8 cellular contexts compared by ENCODE assay signal in the genomic region with DNA sequence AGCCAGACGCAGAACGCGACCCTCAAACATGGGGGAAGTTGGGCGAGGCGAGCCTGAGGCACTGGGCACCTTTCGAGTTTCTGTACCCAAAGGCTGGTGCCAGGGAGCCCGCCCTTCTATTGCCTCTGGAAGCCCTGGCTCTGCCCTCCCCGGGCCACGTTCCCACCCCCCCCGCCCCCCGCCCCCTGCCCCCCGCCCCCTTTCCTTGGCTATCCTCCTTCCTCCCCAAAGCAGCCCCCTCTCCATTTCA. TPM values are rescaled to one million over a fixed set of nuclear protein-coding genes. Genes with fewer than 3 reads are reported as not detected.
DNase-seq lines count a peak whose midpoint lies in the region; ATAC-seq and TF ChIP-seq lines count a peak whose summit lies in the region.

No MANE protein-coding gene starts in this region.

- peaks cover 7% of the 10 kb centered on the region for H3K79me1 ChIP-seq in mesenchymal stem cell (replicated peaks; ENCODE audit: low read length, poor library complexity, severe bottlenecking)

- in situ Hi-C loops in brain microvascular endothelial cell (cut with HindIII; ENCODE audit: low pct_ligation_motif_present, low sequenced_read_pairs) = no loop called here

- peak overlapping the region; percentile 73 for H2BK15ac ChIP-seq in mesenchymal stem cell (ENCODE audit: low read depth, poor library complexity, severe bottlenecking)

- H3K27me3 ChIP-seq in brain microvascular endothelial cell (replicated peaks) (no peaks in the 10 kb centered on the region), mesenchymal stem cell (ENCODE audit: control insufficient read depth in 1 of 2, insufficient read depth in 1 of 2, low read length in 2 of 2) (no peaks in the 10 kb centered on the region), upper lobe of right lung (no peaks in the 10 kb centered on the region)

- peak overlapping the region; percentile 29 for H3K27ac ChIP-seq in brain microvascular endothelial cell
- peak overlapping the region; percentile 97 for H3K27ac ChIP-seq in mesenchymal stem cell (ENCODE audit: low read length, poor library complexity, severe bottlenecking)
- H3K27ac ChIP-seq in upper lobe of right lung = peak overlapping the region; percentile 90

- H3K18ac ChIP-seq in mesenchymal stem cell (ENCODE audit: low read depth in 1 of 2, low read length in 2 of 2) = peak overlapping the region; percentile 1 to 88

- H3K9me3 ChIP-seq in mesenchymal stem cell (ENCODE audit: control insufficient read depth, low read length) (no peaks in the 10 kb centered on the region), upper lobe of right lung (no peaks in the 10 kb centered on the region)

- H2BK120ac ChIP-seq in mesenchymal stem cell (ENCODE audit: low read depth, low read length) = peak overlapping the region; percentile 23

- 8% methylated on average over 2 of the region's 12 CpGs for WGBS in mesenchymal stem cell

- no peak overlapping the region for H2AK5ac ChIP-seq in mesenchymal stem cell (ENCODE audit: low read length, severe bottlenecking)

- peak overlapping the region; percentile 94 for H4K8ac ChIP-seq in mesenchymal stem cell (ENCODE audit: low read length)

- H3K14ac ChIP-seq in mesenchymal stem cell (ENCODE audit: low read length in 2 of 2) = no peak overlapping the region

- intact Hi-C loops in upper lobe of right lung (cut with DNase I) = no loop called here

- H4K91ac ChIP-seq in mesenchymal stem cell (ENCODE audit: low read length) = peak overlapping the region; percentile 77

- peaks cover 30% of the 10 kb centered on the region for H3K4me1 ChIP-seq in mesenchymal stem cell (ENCODE audit: control insufficient read depth, insufficient read depth, low read depth, low read length)
- peaks cover 33% of the 10 kb centered on the region for H3K4me1 ChIP-seq in upper lobe of right lung

- H3K36me3 ChIP-seq in brain microvascular endothelial cell (replicated peaks) (no peaks in the 10 kb centered on the region), mesenchymal stem cell (ENCODE audit: control insufficient read depth in 1 of 2, insufficient read depth in 2 of 2, low read depth in 1 of 2, low read length in 2 of 2) (no peaks in the 10 kb centered on the region), upper lobe of right lung (no peaks in the 10 kb centered on the region)

- no peak overlapping the region for H2AFZ ChIP-seq in mesenchymal stem cell (ENCODE audit: low read depth, low read length)

- H2BK5ac ChIP-seq in mesenchymal stem cell (ENCODE audit: low read depth, low read length, poor library complexity, severe bottlenecking) = no peak overlapping the region

- H3K9ac ChIP-seq in mesenchymal stem cell (ENCODE audit: low read length) = peak overlapping the region; percentile 88

- TF ChIP-seq CTCF in brain microvascular endothelial cell (IDR thresholded peaks at IDR 0.05; ENCODE audit: low read depth, low read length, missing control alignments) (no peak), upper lobe of right lung (IDR thresholded peaks at IDR 0.05) (no peak)

- H3K4me2 ChIP-seq in mesenchymal stem cell (ENCODE audit: low read length, poor library complexity, severe bottlenecking) = peak overlapping the region; percentile 95

- peak overlapping the region; percentile 68 for H3K4me3 ChIP-seq in brain microvascular endothelial cell (ENCODE audit: low read depth, low read length)
- peak overlapping the region; percentile 74 to 87 for H3K4me3 ChIP-seq in mesenchymal stem cell (ENCODE audit: insufficient read depth in 1 of 2, low read depth in 1 of 2, low read length in 2 of 2)
- peak overlapping the region; percentile 88 for H3K4me3 ChIP-seq in upper lobe of right lung

- DNase-seq in stimulated activated CD4-positive, alpha-beta T cell treated with anti-CD3 and anti-CD28 coated beads, Interleukin-15, amount 100 ng/mL, for 24 hours = peak; percentile 63
- no peak for DNase-seq in stimulated activated CD4-positive, alpha-beta T cell treated with anti-CD3 and anti-CD28 coated beads, Interleukin-4, amount 100 ng/mL, for 1 hour
- DNase-seq in brain microvascular endothelial cell = no peak
- DNase-seq in mesenchymal stem cell = no peak
- DNase-seq in upper lobe of right lung = no peak
- DNase-seq in NCI-H187 (lab: John Stamatoyannopoulos, UW) = no peak
- no peak for DNase-seq in ecto neural progenitor cell (ENCODE audit: low spot score)
- no peak for DNase-seq in germinal center (ENCODE audit: low spot score)

- peak overlapping the region in 1 of 2 experiments; percentile 97 for H2BK12ac ChIP-seq in mesenchymal stem cell (ENCODE audit: low read length in 2 of 2)

- no peak for ATAC-seq in upper lobe of right lung

- peak overlapping the region in 1 of 2 experiments; percentile 75 for H3K23ac ChIP-seq in mesenchymal stem cell (ENCODE audit: low read length in 2 of 2)

- peak overlapping the region in 1 of 2 experiments; percentile 92 for H3K4ac ChIP-seq in mesenchymal stem cell (ENCODE audit: low read depth in 1 of 2, low read length in 2 of 2)

RNA-seq across cellular contexts. Expression of gene ZBTB7B, which starts 2.2 kb away (rescaled TPM):
- polyA plus RNA-seq in mesenchymal stem cell (2013, experiment 1 of 2) = 18.3 TPM
- polyA plus RNA-seq in mesenchymal stem cell (2013, experiment 2 of 2) = 18.3 TPM
- 80.4 TPM for total RNA-seq in upper lobe of right lung

RNA-seq across cellular contexts. Expression of gene LENEP, which starts 7.0 kb away (rescaled TPM):
- polyA plus RNA-seq in mesenchymal stem cell (2013, experiment 1 of 2) = not detected
- polyA plus RNA-seq in mesenchymal stem cell (2013, experiment 2 of 2) = not detected
- total RNA-seq in upper lobe of right lung = not detected

RNA-seq across cellular contexts. Expression of gene FLAD1, which starts 17.3 kb away (rescaled TPM):
- polyA plus RNA-seq in mesenchymal stem cell (2013, experiment 1 of 2) = 26.7 TPM
- polyA plus RNA-seq in mesenchymal stem cell (2013, experiment 2 of 2) = 26.3 TPM
- total RNA-seq in upper lobe of right lung = 29.0 TPM

RNA-seq across cellular contexts. Expression of gene CKS1B, which starts 25.9 kb away (rescaled TPM):
- 48.2 TPM for polyA plus RNA-seq in mesenchymal stem cell (2013, experiment 1 of 2)
- polyA plus RNA-seq in mesenchymal stem cell (2013, experiment 2 of 2) = 48.8 TPM
- 27.0 TPM for total RNA-seq in upper lobe of right lung

RNA-seq across cellular contexts. Expression of gene SHC1, which starts 29.9 kb away (rescaled TPM):
- 352 TPM for polyA plus RNA-seq in mesenchymal stem cell (2013, experiment 1 of 2)
- 344 TPM for polyA plus RNA-seq in mesenchymal stem cell (2013, experiment 2 of 2)
- total RNA-seq in upper lobe of right lung = 120 TPM

Comparison
In these comparisons a context has a peak if more than half of its experiments do, and no peak if none do; other contexts are left out.
1. H3K27ac ChIP-seq: peak in every context shown above with its lines; median percentile 97 in mesenchymal stem cell; 90 in upper lobe of right lung; 29 in brain microvascular endothelial cell.